In the genomic region with DNA sequence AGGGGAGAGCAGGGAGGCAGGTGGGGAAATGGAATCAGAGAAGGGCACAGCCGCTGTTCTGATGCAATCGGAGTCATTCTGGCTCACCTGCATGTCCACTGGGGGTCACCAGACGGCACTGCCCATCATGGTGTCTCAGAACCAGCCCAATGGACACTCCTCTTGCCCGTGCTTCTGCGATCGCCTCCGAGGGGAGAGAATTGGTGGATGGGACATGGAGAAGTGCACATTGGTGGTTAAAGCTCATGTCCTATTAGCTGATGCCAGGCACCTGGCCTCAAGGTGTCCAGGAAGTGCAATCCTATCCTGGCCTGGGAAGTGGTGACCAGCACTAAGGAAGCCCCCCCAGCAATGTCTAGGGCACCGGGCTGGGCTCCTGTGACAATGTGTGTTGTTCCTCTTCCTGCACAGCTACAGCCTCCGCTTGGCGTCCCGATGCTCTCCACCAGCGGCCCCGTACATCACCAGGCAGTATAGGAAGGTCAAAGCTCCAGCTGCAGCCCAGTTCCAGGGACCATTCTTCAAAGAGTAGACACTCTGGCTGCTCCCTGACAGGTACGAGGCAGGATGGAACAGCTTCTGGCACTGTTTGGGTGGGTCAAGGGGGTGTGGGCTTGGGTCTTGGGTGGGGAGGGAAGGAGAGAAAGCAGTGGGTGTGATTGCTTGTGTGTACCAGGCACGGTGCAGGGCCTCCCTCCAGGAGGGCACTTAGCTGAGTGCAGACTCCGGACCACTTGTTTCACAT, we compare ENCODE assay signal across 13 cellular contexts.
DNase-seq lines count a peak whose midpoint lies in the region; TF ChIP-seq lines count a peak whose summit lies in the region.
"Had no signal": no experiment of that assay in that cellular context is flagged by ENCODE, and none has a peak within 500 bp of the region (broad histone marks: within the 10 kb centered on the region; RNA-seq: fewer than 3 reads in every experiment).

No MANE protein-coding gene starts in this region.

- H3K9me3 Mint-ChIP-seq in H9 = no peaks in the 10 kb centered on the region
- no peaks in the 10 kb centered on the region for H3K9me3 Mint-ChIP-seq in progenitor cell of endocrine pancreas (ENCODE audit: low read depth)
- H3K9me3 Mint-ChIP-seq: CD8-positive, alpha-beta T cell had no signal

- H3K18ac ChIP-seq in H9 (ENCODE audit: insufficient read length, low read depth, low read length) = no peak overlapping the region
- no peak overlapping the region for H3K18ac ChIP-seq in neuronal stem cell (ENCODE audit: low read length)

- no peaks in the 10 kb centered on the region for H3K4me1 ChIP-seq in H9 (ENCODE audit: insufficient read depth, low read length)
- H3K4me1 ChIP-seq in neuronal stem cell (ENCODE audit: control insufficient read depth in 2 of 2, insufficient read depth in 1 of 2, low read depth in 1 of 2, low read length in 2 of 2) = no peaks in the 10 kb centered on the region
- no peaks in the 10 kb centered on the region for H3K4me1 ChIP-seq in SJCRH30

- H3K9ac ChIP-seq in H9 (ENCODE audit: extremely low read depth, insufficient read length, low read length) = no peak overlapping the region
- H3K9ac ChIP-seq in neuronal stem cell (ENCODE audit: low read depth, low read length, poor library complexity) = peak overlapping the region; percentile 46

- no peak overlapping the region for H2BK5ac ChIP-seq in H9 (ENCODE audit: insufficient read length, low read length)
- no peak overlapping the region for H2BK5ac ChIP-seq in neuronal stem cell (ENCODE audit: low read length)

- no peak overlapping the region for H4K5ac ChIP-seq in H9 (ENCODE audit: insufficient read length, low read depth, low read length)

- H3K4me3 Mint-ChIP-seq in H9 (no peak overlapping the region), progenitor cell of endocrine pancreas (ENCODE audit: low read depth) (no peak overlapping the region)
- H3K4me3 Mint-ChIP-seq: CD8-positive, alpha-beta T cell had no signal

- no peak overlapping the region for H2BK20ac ChIP-seq in H9 (ENCODE audit: low read depth, low read length, poor library complexity, severe bottlenecking)

- H3K79me2 ChIP-seq in H9 (ENCODE audit: insufficient read depth, low read length) = no peaks in the 10 kb centered on the region

- H3K9me3 ChIP-seq in H9 (ENCODE audit: control insufficient read depth, low read depth, low read length) (no peaks in the 10 kb centered on the region), neuronal stem cell (replicated peaks in 1 of 2; ENCODE audit: control insufficient read depth in 2 of 2, insufficient read depth in 1 of 2, low read depth in 1 of 2, low read length in 2 of 2) (peaks cover 0 to 1% of the 10 kb centered on the region in 2 donors), SJCRH30 (replicated peaks) (no peaks in the 10 kb centered on the region)
- H3K9me3 ChIP-seq: Caco-2 had no signal

- WGBS in H9 (ENCODE audit: extremely low coverage, insufficient read length, low lambda C conversion rate) = no CpG with 5 or more reads among the region's 16 CpGs
- WGBS in neuronal stem cell (ENCODE audit: extremely low coverage in 2 of 2, insufficient read length in 2 of 2, insufficient replicate concordance in 1 of 2), 2 donors = no CpG with 5 or more reads among the region's 16 CpGs

- H3K4ac ChIP-seq in H9 (ENCODE audit: low read depth, low read length) = no peak overlapping the region
- no peak overlapping the region for H3K4ac ChIP-seq in neuronal stem cell (ENCODE audit: low read length)

- H3K14ac ChIP-seq in H9 (ENCODE audit: insufficient read depth, low read length) (no peak overlapping the region), neuronal stem cell (ENCODE audit: low read length) (no peak overlapping the region)

- H2BK15ac ChIP-seq in H9 (ENCODE audit: low read depth, low read length) (no peak overlapping the region), neuronal stem cell (ENCODE audit: low read length) (no peak overlapping the region)

- H4K20me1 ChIP-seq in H9 (ENCODE audit: control insufficient read depth, insufficient read depth, insufficient read length) = no peaks in the 10 kb centered on the region

- H2AFZ ChIP-seq in H9 (ENCODE audit: low read length) = no peak overlapping the region
- H2AFZ ChIP-seq in neuronal stem cell (ENCODE audit: low read length) = no peak overlapping the region

- H3K4me1 Mint-ChIP-seq in H9 (peaks cover 0 to 4% of the 10 kb centered on the region in 2 experiments; a peak in 2 of 4 replicates), progenitor cell of endocrine pancreas (ENCODE audit: low read depth) (no peaks in the 10 kb centered on the region)

- no peaks in the 10 kb centered on the region for H3K79me1 ChIP-seq in H9 (ENCODE audit: insufficient read depth, low read depth, low read length, poor library complexity, severe bottlenecking)
- H3K79me1 ChIP-seq in neuronal stem cell (ENCODE audit: low read depth, low read length) = no peaks in the 10 kb centered on the region

- H3K27ac ChIP-seq in H9 (ENCODE audit: insufficient read length, low read depth, low read length) (no peak overlapping the region), coronary artery (no peak overlapping the region), neuronal stem cell (replicated peaks; ENCODE audit: low read length) (no peak overlapping the region), SJCRH30 (no peak overlapping the region)

- H3K27me3 Mint-ChIP-seq in H9 (ENCODE audit: low read depth) (peaks cover 2% of the 10 kb centered on the region; the same call in 1 of the 2 replicates), progenitor cell of endocrine pancreas (no peaks in the 10 kb centered on the region)

- H2BK12ac ChIP-seq in H9 (ENCODE audit: insufficient read length, low read depth, low read length) (no peak overlapping the region), neuronal stem cell (ENCODE audit: low read length) (no peak overlapping the region)

- H3K27ac Mint-ChIP-seq in H9 = no peak overlapping the region
- H3K27ac Mint-ChIP-seq in progenitor cell of endocrine pancreas = no peak overlapping the region
- H3K27ac Mint-ChIP-seq: CD8-positive, alpha-beta T cell had no signal

- H3K27me3 ChIP-seq in H9 (ENCODE audit: insufficient read depth, low read length) = no peaks in the 10 kb centered on the region
- no peaks in the 10 kb centered on the region for H3K27me3 ChIP-seq in neuronal stem cell (ENCODE audit: control insufficient read depth in 3 of 3, insufficient read depth in 3 of 3, low read depth in 1 of 3, low read length in 3 of 3)
- H3K27me3 ChIP-seq in SJCRH30 = no peaks in the 10 kb centered on the region

- H3K36me3 ChIP-seq in neuronal stem cell (replicated peaks in 1 of 2; ENCODE audit: control insufficient read depth in 2 of 2, insufficient read depth in 2 of 2, low read length in 2 of 2) (no peaks in the 10 kb centered on the region), SJCRH30 (no peaks in the 10 kb centered on the region; the same call in 1 of the 2 replicates)

- no peak overlapping the region for H3K4me3 ChIP-seq in coronary artery
- H3K4me3 ChIP-seq in neuronal stem cell (ENCODE audit: low read length in 2 of 2) = no peak overlapping the region
- H3K4me3 ChIP-seq in SJCRH30 = no peak overlapping the region

- no peaks in the 10 kb centered on the region for H3K23me2 ChIP-seq in H9 (ENCODE audit: insufficient read length, low read depth, low read length, poor library complexity, severe bottlenecking)

- H3K36me3 Mint-ChIP-seq in H9 (ENCODE audit: insufficient read depth in 1 of 3, low read depth in 3 of 3) (no peaks in the 10 kb centered on the region), progenitor cell of endocrine pancreas (ENCODE audit: insufficient read depth) (no peaks in the 10 kb centered on the region)

- no peak overlapping the region for H3K56ac ChIP-seq in H9 (ENCODE audit: insufficient read length, low read depth, low read length)

- H4K8ac ChIP-seq in H9 (replicated peaks; ENCODE audit: insufficient read length, low read depth, low read length) = no peak overlapping the region
- H4K8ac ChIP-seq in neuronal stem cell (ENCODE audit: low read depth, low read length) = no peak overlapping the region

- no peak overlapping the region for H2BK120ac ChIP-seq in H9 (ENCODE audit: low read depth, low read length, poor library complexity, severe bottlenecking)
- H2BK120ac ChIP-seq in neuronal stem cell (ENCODE audit: low read depth, low read length) = no peak overlapping the region

- H2AK5ac ChIP-seq in H9 (ENCODE audit: insufficient read length, low read length) (no peak overlapping the region), neuronal stem cell (ENCODE audit: low read depth, low read length) (peak overlapping the region; percentile 38)

- H3K23ac ChIP-seq in H9 (ENCODE audit: insufficient read length, low read depth, low read length) (no peak overlapping the region), neuronal stem cell (ENCODE audit: low read depth, low read length, poor library complexity) (no peak overlapping the region)

- H3T11ph ChIP-seq in H9 (ENCODE audit: low read length) = no peak overlapping the region

- peak; percentile 10 for DNase-seq in H9
- peak; percentile 52 for DNase-seq in coronary artery (ENCODE audit: low spot score)
- no peak for DNase-seq in neuronal stem cell (ENCODE audit: low spot score)
- no peak for DNase-seq in progenitor cell of endocrine pancreas (ENCODE audit: low spot score, unreplicated experiment)
- no peak for DNase-seq in SHP77 (lab: John Stamatoyannopoulos, UW)
- DNase-seq in SJCRH30 = no peak
- DNase-seq: C1 segment of cervical spinal cord; Caco-2; CD8-positive, alpha-beta T cell; DMS153; DND-41; GOT3; H7 had no signal

- H4K91ac ChIP-seq in H9 (ENCODE audit: insufficient read length, low read depth, low read length) (no peak overlapping the region), neuronal stem cell (ENCODE audit: low read depth, low read length, poor library complexity) (no peak overlapping the region)

- no peak overlapping the region for H3K4me2 ChIP-seq in H9 (ENCODE audit: insufficient read depth, insufficient read length, low read length)
- no peak overlapping the region for H3K4me2 ChIP-seq in neuronal stem cell (ENCODE audit: insufficient read depth, low read length, poor library complexity, severe bottlenecking)

- TF ChIP-seq CTCF in H9 (conservative IDR thresholded peaks at IDR 0.05) (no peak), coronary artery (IDR thresholded peaks at IDR 0.05) (no peak), progenitor cell of endocrine pancreas (IDR thresholded peaks at IDR 0.05; ENCODE audit: unreplicated experiment) (no peak)

Comparison
In these comparisons a context has a peak if more than half of its experiments do, and no peak if none do; other contexts are left out.
1. DNase-seq: peak in H9 (single experiment) and coronary artery (single experiment); none in neuronal stem cell (single experiment), progenitor cell of endocrine pancreas (single experiment), SHP77 (0 of 2) and SJCRH30 (0 of 2).